ENCODE assay signal across 11 cellular contexts in genomic region chrX:120302434-120302833, GRCh38. TPM values are rescaled to one million over a fixed set of nuclear protein-coding genes. Genes with fewer than 3 reads are reported as not detected.
DNase-seq lines count a peak whose midpoint lies in the region; ATAC-seq lines count a peak whose summit lies in the region.
"Had no signal": no experiment of that assay in that cellular context is flagged by ENCODE, and none has a peak within 500 bp of the region (broad histone marks: within the 10 kb centered on the region; RNA-seq: fewer than 3 reads in every experiment).

No MANE protein-coding gene starts in this region.

- peak; percentile 17 to 44 for ATAC-seq in left cardiac atrium
- ATAC-seq in Right ventricle myocardium superior (ENCODE audit: poor library complexity), result no peak
- ATAC-seq in HG02678 (IDR thresholded peaks at IDR 0.05; ENCODE audit: unreplicated experiment), result peak; percentile 97
- ATAC-seq in stimulated activated naive B cell treated with anti-CD40 and anti-IgM and Interleukin-4, amounts not matched to agents 10 μg/mL and 1 μg/mL and 100 μg/mL, for 72 hours (replicated peaks), result peak; percentile 85 to 98

- peak overlapping the region; percentile 27 for H3K27ac Mint-ChIP-seq in stimulated activated naive B cell treated with anti-CD40 and anti-IgM and Interleukin-4, amounts not matched to agents 10 μg/mL and 1 μg/mL and 100 μg/mL, for 72 hours

- DNase-seq in left cardiac atrium, result no peak
- no peak for DNase-seq in Right ventricle myocardium superior
- peak; percentile 65 for DNase-seq in NAMALWA (ENCODE audit: low spot score)
- DNase-seq in activated gamma-delta T cell treated with anti-CD3 and anti-CD28 coated beads, Interleukin-2, amount 50 U/mL, for 16 hours (ENCODE audit: low read depth), result peak; percentile 19
- DNase-seq in stimulated activated naive B cell treated with anti-CD40 and anti-IgM and Interleukin-4, amounts not matched to agents 10 μg/mL and 1 μg/mL and 100 μg/mL, for 72 hours, result peak; percentile 29
- DNase-seq in inferior parietal cortex (ENCODE audit: extremely low spot score), result no peak
- DNase-seq in NCI-H526 treated with DMSO at 0.1 percent for 48 hours (lab: John Stamatoyannopoulos, UW), result no peak

- peak overlapping the region; percentile 3 to 11 for H3K4me3 Mint-ChIP-seq in stimulated activated naive B cell treated with anti-CD40 and anti-IgM and Interleukin-4, amounts not matched to agents 10 μg/mL and 1 μg/mL and 100 μg/mL, for 72 hours

- peaks cover 10 to 26% of the 10 kb centered on the region in 2 donors for H3K4me1 Mint-ChIP-seq in stimulated activated naive B cell treated with anti-CD40 and anti-IgM and Interleukin-4, amounts not matched to agents 10 μg/mL and 1 μg/mL and 100 μg/mL, for 72 hours

- H3K27me3 Mint-ChIP-seq in stimulated activated naive B cell treated with anti-CD40 and anti-IgM and Interleukin-4, amounts not matched to agents 10 μg/mL and 1 μg/mL and 100 μg/mL, for 72 hours, result no peaks in the 10 kb centered on the region

- intact Hi-C loops in left cardiac atrium (cut with DNase I) (no loop called here), Right ventricle myocardium superior (cut with DNase I) (no loop called here)

- H3K36me3 Mint-ChIP-seq in stimulated activated naive B cell treated with anti-CD40 and anti-IgM and Interleukin-4, amounts not matched to agents 10 μg/mL and 1 μg/mL and 100 μg/mL, for 72 hours, result no peaks in the 10 kb centered on the region
- H3K36me3 Mint-ChIP-seq: activated naive CD4-positive, alpha-beta T cell treated with anti-CD3 and anti-CD28 coated beads, Interleukin-2, amount 50 U/mL, for 72 hours had no signal

- H3K9me3 Mint-ChIP-seq in stimulated activated naive B cell treated with anti-CD40 and anti-IgM and Interleukin-4, amounts not matched to agents 10 μg/mL and 1 μg/mL and 100 μg/mL, for 72 hours, result no peaks in the 10 kb centered on the region
- H3K9me3 Mint-ChIP-seq: activated naive CD4-positive, alpha-beta T cell treated with anti-CD3 and anti-CD28 coated beads, Interleukin-2, amount 50 U/mL, for 72 hours had no signal

RNA-seq across cellular contexts. Expression of gene TMEM255A, which starts 8.8 kb away (rescaled TPM):
- total RNA-seq in left cardiac atrium (1 to 10 TPM in 1 of 2 donors, under 1 TPM in 1; 0.42 to 1.4 TPM), Right ventricle myocardium superior (1.1 TPM)
- total RNA-seq: activated naive CD4-positive, alpha-beta T cell treated with anti-CD3 and anti-CD28 coated beads, Interleukin-2, amount 50 U/mL, for 72 hours; lung microvascular endothelial cell had no signal

RNA-seq across cellular contexts. Expression of gene ZBTB33, which starts 51.8 kb away (rescaled TPM):
- total RNA-seq in left cardiac atrium (1 to 10 TPM; 5.9 to 7.7 TPM), Right ventricle myocardium superior (6.6 TPM)

RNA-seq across cellular contexts. Expression of gene ATP1B4, which starts 59.5 kb away (rescaled TPM):
- total RNA-seq in left cardiac atrium (under 1 TPM in 1 of 2 donors, not detected in 1; 0.42 TPM), Right ventricle myocardium superior (not detected)
- total RNA-seq: activated naive CD4-positive, alpha-beta T cell treated with anti-CD3 and anti-CD28 coated beads, Interleukin-2, amount 50 U/mL, for 72 hours; lung microvascular endothelial cell; upper lobe of left lung had no signal

Comparison
In these comparisons a context has a peak if more than half of its experiments do, and no peak if none do; other contexts are left out.
1. DNase-seq: peak in NAMALWA (single experiment), activated gamma-delta T cell treated with anti-CD3 and anti-CD28 coated beads, Interleukin-2, amount 50 U/mL, for 16 hours (single experiment) and stimulated activated naive B cell treated with anti-CD40 and anti-IgM and Interleukin-4, amounts not matched to agents 10 μg/mL and 1 μg/mL and 100 μg/mL, for 72 hours (single experiment); none in left cardiac atrium (single experiment), Right ventricle myocardium superior (single experiment), inferior parietal cortex (single experiment) and NCI-H526 treated with DMSO at 0.1 percent for 48 hours (single experiment).